Comparison of ENCODE assay signal across 8 cellular contexts in genomic region chr10:72355214-72355555, GRCh38. TPM values are rescaled to one million over a fixed set of nuclear protein-coding genes. Genes with fewer than 3 reads are reported as not detected.
DNase-seq lines count a peak whose midpoint lies in the region; ATAC-seq and TF ChIP-seq lines count a peak whose summit lies in the region.

No MANE protein-coding gene starts in this region.

- in situ Hi-C loops in GM23248 (cut with MboI) = no loop called here

- 29 to 39% methylated on average over 7 of the region's 7 CpGs for WGBS in GM23248 (ENCODE audit: low coverage in 1 of 2, low lambda C conversion rate in 2 of 2, missing lambda C conversion rate in 2 of 2), 2 experiments
- 29% methylated on average over 7 of the region's 7 CpGs for WGBS in right cardiac atrium
- WGBS in spleen, 5 donors = 33 to 40% (median 37%) methylated on average over 7 of the region's 7 CpGs

- H3K4me2 ChIP-seq in GM23248 (ENCODE audit: unreplicated experiment) = peak overlapping the region; percentile 95

- intact Hi-C loops in right cardiac atrium (cut with DNase I) = no loop called here
- intact Hi-C loops in spleen (cut with DNase I; ENCODE audit: low total_unique reads) = no loop called here

- TF ChIP-seq POLR2A in spleen (IDR thresholded peaks at IDR 0.05) = no peak

- H3K36me3 ChIP-seq in GM23248 (ENCODE audit: low read depth) (no peaks in the 10 kb centered on the region), spleen (peaks cover 0 to 29% (median 4%) of the 10 kb centered on the region in 6 donors)

- H4K20me1 ChIP-seq in GM23248 (ENCODE audit: insufficient read depth) = no peaks in the 10 kb centered on the region

- H3K9me2 ChIP-seq in GM23248 (ENCODE audit: insufficient read depth) = no peaks in the 10 kb centered on the region

- H3K4me1 ChIP-seq in GM23248 (ENCODE audit: insufficient read depth) = peaks cover 11% of the 10 kb centered on the region
- peaks cover 7% of the 10 kb centered on the region for H3K4me1 ChIP-seq in right cardiac atrium (ENCODE audit: control insufficient read depth, insufficient read depth, low read length)
- peaks cover 16 to 54% (median 36%) of the 10 kb centered on the region in 6 donors for H3K4me1 ChIP-seq in spleen

- peak overlapping the region; percentile 98 for H3K4me3 ChIP-seq in GM23248
- peak overlapping the region; percentile 52 for H3K4me3 ChIP-seq in right cardiac atrium (ENCODE audit: low read length)
- H3K4me3 ChIP-seq in spleen = peak overlapping the region; percentile 68 to 97 (median 86)

- DNase-seq in GM23248 (no peak), right cardiac atrium (no peak), spleen (no peak), pons (ENCODE audit: low spot score) (no peak), NAMALWA (ENCODE audit: low spot score) (no peak), GM03348 (ENCODE audit: low spot score) (no peak)

- H3F3A ChIP-seq in GM23248 (ENCODE audit: insufficient read depth) = no peaks in the 10 kb centered on the region

- H3K27ac ChIP-seq in GM23248 = peak overlapping the region; percentile 98
- peak overlapping the region; percentile 94 for H3K27ac ChIP-seq in VCaP
- peak overlapping the region; percentile 97 for H3K27ac ChIP-seq in right cardiac atrium (ENCODE audit: low read length)
- H3K27ac ChIP-seq in spleen = peak overlapping the region; percentile 89 to 99 (median 97)

- TF ChIP-seq CTCF in VCaP (conservative IDR thresholded peaks at IDR 0.05) (no peak), spleen (IDR thresholded peaks at IDR 0.05 in 8 of 11, conservative IDR thresholded peaks at IDR 0.05 in 3 of 11) (no peak)

- H3K9ac ChIP-seq in GM23248 = peak overlapping the region; percentile 97

- peak overlapping the region; percentile 88 for H2AFZ ChIP-seq in GM23248

- no peak for ATAC-seq in right cardiac atrium
- no peak for ATAC-seq in GM18907 (IDR thresholded peaks at IDR 0.05; ENCODE audit: unreplicated experiment)

- peaks cover 39% of the 10 kb centered on the region for H3K79me2 ChIP-seq in GM23248 (ENCODE audit: insufficient read depth)

- H3K9me3 ChIP-seq in GM23248 (ENCODE audit: low read depth) (no peaks in the 10 kb centered on the region), right cardiac atrium (ENCODE audit: control insufficient read depth, low read length) (no peaks in the 10 kb centered on the region), spleen (no peaks in the 10 kb centered on the region)

- H3K27me3 ChIP-seq in GM23248 (replicated peaks; ENCODE audit: insufficient read depth) (no peaks in the 10 kb centered on the region), right cardiac atrium (ENCODE audit: control insufficient read depth, insufficient read depth) (no peaks in the 10 kb centered on the region), spleen (replicated peaks in 1 of 7) (no peaks in the 10 kb centered on the region)

RNA-seq across cellular contexts. Expression of gene DNAJB12, which starts 0.5 kb away (rescaled TPM):
- 28.4 and 32.9 TPM in 2 replicates for total RNA-seq in GM23248 (2014; rRNA removed; shearing (Covaris generic))
- polyA plus RNA-seq in GM23248 (2016; fragmentation: Nextera tagmentation; extraction: Ambion mirVana) (32.0 and 33.5 TPM in 2 replicates), right cardiac atrium (25.8 TPM), spleen (10 to 100 TPM; 13.6 to 16.5 (median 14.3) TPM)
- total RNA-seq in right cardiac atrium (10 to 100 TPM; 26.9 to 35.0 (median 30.9) TPM), spleen (10 to 100 TPM; 32.7 to 55.4 (median 41.6) TPM)
